ENCODE assay signal across 1 cellular context in the genomic region with DNA sequence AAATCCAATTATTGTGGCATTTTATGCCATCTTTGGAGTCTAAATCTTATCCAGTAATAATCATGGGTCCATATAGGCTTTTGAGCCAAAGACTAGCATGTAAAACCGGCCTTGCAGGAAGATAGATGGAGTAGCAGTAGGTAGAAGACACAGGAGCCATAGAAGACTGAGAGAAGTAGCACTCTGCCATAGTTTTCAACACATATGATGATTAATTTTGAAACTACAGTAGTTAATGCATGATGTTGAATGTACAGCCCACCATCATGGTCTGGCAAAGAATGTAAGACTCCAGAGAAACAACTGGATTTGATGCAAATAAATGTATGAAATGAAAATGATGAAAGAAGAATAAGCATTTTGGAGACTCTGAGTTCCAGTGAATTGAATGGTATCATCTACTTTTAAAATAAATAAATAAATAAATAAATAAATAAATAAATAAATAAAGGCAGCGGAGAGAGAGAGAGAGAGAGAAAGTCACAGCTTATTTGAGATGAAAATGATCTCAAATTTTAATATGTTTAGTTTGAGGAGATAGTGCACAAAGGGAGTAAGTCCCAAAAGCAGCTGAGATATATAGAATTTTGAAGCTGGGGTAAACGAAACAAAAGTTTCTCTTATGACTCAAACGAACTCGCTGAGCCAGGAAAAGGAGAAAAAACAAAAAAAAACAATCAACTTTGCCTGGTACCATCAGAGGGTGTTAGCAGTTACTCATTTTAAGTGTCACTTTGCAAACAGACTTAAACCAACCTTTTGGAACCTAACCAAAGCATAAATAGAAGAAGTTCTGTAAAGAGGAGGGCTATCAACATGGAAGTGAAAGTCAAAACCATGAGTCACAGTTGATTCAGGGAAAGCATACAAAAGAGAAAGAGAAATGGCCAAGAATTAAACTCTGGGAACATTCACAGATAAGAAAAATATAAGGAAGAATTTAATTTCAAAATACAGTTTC.
TF ChIP-seq lines count a peak whose summit lies in the region.

No MANE protein-coding gene starts in this region.

TF ChIP-seq in HEK293, 187 proteins besides CTCF, POLR2A, EP300 and RAD21 (continued from another document and continues in another):
- TF ChIP-seq, protein P1, sequence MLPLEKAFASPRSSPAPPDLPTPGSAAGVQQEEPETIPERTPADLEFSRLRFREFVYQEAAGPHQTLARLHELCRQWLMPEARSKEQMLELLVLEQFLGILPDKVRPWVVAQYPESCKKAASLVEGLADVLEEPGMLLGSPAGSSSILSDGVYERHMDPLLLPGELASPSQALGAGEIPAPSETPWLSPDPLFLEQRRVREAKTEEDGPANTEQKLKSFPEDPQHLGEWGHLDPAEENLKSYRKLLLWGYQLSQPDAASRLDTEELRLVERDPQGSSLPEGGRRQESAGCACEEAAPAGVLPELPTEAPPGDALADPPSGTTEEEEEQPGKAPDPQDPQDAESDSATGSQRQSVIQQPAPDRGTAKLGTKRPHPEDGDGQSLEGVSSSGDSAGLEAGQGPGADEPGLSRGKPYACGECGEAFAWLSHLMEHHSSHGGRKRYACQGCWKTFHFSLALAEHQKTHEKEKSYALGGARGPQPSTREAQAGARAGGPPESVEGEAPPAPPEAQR (tag by site-specific recombination; IDR thresholded peaks at IDR 0.05): no peak
- TF ChIP-seq ZNF37A (tag by site-specific recombination; IDR thresholded peaks at IDR 0.05) (no peak), TCF7L2 (IDR thresholded peaks at IDR 0.05; ENCODE audit: borderline replicate concordance, low read depth, low read length) (no peak), ZNF350 (tag by site-specific recombination; IDR thresholded peaks at IDR 0.05) (no peak), ZNF830 (tag by site-specific recombination; IDR thresholded peaks at IDR 0.05; ENCODE audit: low read depth) (no peak), ZXDB (tag by site-specific recombination; IDR thresholded peaks at IDR 0.05) (peak; percentile 44; the same call in 1 of the 2 replicates), GLI4 (tag by site-specific recombination; IDR thresholded peaks at IDR 0.05) (no peak), ZNF600 (tag by site-specific recombination; IDR thresholded peaks at IDR 0.05) (no peak), ZBTB7A (tag by site-specific recombination; IDR thresholded peaks at IDR 0.05; ENCODE audit: low read depth) (no peak), ZFP41 (tag by site-specific recombination; IDR thresholded peaks at IDR 0.05; ENCODE audit: borderline replicate concordance) (no peak), ZNF24 (tag by site-specific recombination; IDR thresholded peaks at IDR 0.05) (no peak), PRDM1 (tag by site-specific recombination; IDR thresholded peaks at IDR 0.05) (no peak), ZNF501 (tag by site-specific recombination; IDR thresholded peaks at IDR 0.05) (0 out of 2 replicates have a peak, but pooled peaks have one; percentile 41), ZNF792 (tag by site-specific recombination; IDR thresholded peaks at IDR 0.05) (no peak), ZNF791 (tag by site-specific recombination; IDR thresholded peaks at IDR 0.05) (peak; percentile 80), ZNF292 (tag by site-specific recombination; IDR thresholded peaks at IDR 0.05; ENCODE audit: borderline replicate concordance, low read depth) (peak; percentile 60; the same call in 1 of the 2 replicates), ZNF664 (tag by site-specific recombination; IDR thresholded peaks at IDR 0.05) (0 out of 2 replicates have a peak, but pooled peaks have one; percentile 20), HOXA7 (CRISPR knock-in tag; IDR thresholded peaks at IDR 0.05; ENCODE audit: borderline replicate concordance) (no peak)
- TF ChIP-seq, protein P2, sequence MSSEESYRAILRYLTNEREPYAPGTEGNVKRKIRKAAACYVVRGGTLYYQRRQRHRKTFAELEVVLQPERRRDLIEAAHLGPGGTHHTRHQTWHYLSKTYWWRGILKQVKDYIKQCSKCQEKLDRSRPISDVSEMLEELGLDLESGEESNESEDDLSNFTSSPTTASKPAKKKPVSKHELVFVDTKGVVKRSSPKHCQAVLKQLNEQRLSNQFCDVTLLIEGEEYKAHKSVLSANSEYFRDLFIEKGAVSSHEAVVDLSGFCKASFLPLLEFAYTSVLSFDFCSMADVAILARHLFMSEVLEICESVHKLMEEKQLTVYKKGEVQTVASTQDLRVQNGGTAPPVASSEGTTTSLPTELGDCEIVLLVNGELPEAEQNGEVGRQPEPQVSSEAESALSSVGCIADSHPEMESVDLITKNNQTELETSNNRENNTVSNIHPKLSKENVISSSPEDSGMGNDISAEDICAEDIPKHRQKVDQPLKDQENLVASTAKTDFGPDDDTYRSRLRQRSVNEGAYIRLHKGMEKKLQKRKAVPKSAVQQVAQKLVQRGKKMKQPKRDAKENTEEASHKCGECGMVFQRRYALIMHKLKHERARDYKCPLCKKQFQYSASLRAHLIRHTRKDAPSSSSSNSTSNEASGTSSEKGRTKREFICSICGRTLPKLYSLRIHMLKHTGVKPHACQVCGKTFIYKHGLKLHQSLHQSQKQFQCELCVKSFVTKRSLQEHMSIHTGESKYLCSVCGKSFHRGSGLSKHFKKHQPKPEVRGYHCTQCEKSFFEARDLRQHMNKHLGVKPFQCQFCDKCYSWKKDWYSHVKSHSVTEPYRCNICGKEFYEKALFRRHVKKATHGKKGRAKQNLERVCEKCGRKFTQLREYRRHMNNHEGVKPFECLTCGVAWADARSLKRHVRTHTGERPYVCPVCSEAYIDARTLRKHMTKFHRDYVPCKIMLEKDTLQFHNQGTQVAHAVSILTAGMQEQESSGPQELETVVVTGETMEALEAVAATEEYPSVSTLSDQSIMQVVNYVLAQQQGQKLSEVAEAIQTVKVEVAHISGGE (tag by site-specific recombination; conservative IDR thresholded peaks at IDR 0.05; ENCODE audit: low read depth): peak; percentile 83
- TF ChIP-seq, protein P3, sequence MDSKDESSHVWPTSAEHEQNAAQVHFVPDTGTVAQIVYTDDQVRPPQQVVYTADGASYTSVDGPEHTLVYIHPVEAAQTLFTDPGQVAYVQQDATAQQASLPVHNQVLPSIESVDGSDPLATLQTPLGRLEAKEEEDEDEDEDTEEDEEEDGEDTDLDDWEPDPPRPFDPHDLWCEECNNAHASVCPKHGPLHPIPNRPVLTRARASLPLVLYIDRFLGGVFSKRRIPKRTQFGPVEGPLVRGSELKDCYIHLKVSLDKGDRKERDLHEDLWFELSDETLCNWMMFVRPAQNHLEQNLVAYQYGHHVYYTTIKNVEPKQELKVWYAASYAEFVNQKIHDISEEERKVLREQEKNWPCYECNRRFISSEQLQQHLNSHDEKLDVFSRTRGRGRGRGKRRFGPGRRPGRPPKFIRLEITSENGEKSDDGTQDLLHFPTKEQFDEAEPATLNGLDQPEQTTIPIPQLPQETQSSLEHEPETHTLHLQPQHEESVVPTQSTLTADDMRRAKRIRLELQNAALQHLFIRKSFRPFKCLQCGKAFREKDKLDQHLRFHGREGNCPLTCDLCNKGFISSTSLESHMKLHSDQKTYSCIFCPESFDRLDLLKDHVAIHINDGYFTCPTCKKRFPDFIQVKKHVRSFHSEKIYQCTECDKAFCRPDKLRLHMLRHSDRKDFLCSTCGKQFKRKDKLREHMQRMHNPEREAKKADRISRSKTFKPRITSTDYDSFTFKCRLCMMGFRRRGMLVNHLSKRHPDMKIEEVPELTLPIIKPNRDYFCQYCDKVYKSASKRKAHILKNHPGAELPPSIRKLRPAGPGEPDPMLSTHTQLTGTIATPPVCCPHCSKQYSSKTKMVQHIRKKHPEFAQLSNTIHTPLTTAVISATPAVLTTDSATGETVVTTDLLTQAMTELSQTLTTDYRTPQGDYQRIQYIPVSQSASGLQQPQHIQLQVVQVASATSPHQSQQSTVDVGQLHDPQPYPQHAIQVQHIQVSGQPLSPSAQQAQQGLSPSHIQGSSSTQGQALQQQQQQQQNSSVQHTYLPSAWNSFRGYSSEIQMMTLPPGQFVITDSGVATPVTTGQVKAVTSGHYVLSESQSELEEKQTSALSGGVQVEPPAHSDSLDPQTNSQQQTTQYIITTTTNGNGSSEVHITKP (tag by site-specific recombination; IDR thresholded peaks at IDR 0.05): no peak
- TF ChIP-seq, protein P4, sequence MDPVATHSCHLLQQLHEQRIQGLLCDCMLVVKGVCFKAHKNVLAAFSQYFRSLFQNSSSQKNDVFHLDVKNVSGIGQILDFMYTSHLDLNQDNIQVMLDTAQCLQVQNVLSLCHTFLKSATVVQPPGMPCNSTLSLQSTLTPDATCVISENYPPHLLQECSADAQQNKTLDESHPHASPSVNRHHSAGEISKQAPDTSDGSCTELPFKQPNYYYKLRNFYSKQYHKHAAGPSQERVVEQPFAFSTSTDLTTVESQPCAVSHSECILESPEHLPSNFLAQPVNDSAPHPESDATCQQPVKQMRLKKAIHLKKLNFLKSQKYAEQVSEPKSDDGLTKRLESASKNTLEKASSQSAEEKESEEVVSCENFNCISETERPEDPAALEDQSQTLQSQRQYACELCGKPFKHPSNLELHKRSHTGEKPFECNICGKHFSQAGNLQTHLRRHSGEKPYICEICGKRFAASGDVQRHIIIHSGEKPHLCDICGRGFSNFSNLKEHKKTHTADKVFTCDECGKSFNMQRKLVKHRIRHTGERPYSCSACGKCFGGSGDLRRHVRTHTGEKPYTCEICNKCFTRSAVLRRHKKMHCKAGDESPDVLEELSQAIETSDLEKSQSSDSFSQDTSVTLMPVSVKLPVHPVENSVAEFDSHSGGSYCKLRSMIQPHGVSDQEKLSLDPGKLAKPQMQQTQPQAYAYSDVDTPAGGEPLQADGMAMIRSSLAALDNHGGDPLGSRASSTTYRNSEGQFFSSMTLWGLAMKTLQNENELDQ (tag by site-specific recombination; IDR thresholded peaks at IDR 0.05; ENCODE audit: low read depth): no peak
- TF ChIP-seq, protein P5, sequence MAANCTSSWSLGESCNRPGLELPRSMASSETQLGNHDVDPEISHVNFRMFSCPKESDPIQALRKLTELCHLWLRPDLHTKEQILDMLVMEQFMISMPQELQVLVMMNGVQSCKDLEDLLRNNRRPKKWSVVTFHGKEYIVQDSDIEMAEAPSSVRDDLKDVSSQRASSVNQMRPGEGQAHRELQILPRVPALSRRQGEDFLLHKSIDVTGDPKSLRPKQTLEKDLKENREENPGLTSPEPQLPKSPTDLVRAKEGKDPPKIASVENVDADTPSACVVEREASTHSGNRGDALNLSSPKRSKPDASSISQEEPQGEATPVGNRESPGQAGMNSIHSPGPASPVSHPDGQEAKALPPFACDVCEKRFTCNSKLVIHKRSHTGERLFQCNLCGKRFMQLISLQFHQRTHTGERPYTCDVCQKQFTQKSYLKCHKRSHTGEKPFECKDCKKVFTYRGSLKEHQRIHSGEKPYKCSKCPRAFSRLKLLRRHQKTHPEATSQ (tag by site-specific recombination; IDR thresholded peaks at IDR 0.05): no peak
- TF ChIP-seq, protein P6, sequence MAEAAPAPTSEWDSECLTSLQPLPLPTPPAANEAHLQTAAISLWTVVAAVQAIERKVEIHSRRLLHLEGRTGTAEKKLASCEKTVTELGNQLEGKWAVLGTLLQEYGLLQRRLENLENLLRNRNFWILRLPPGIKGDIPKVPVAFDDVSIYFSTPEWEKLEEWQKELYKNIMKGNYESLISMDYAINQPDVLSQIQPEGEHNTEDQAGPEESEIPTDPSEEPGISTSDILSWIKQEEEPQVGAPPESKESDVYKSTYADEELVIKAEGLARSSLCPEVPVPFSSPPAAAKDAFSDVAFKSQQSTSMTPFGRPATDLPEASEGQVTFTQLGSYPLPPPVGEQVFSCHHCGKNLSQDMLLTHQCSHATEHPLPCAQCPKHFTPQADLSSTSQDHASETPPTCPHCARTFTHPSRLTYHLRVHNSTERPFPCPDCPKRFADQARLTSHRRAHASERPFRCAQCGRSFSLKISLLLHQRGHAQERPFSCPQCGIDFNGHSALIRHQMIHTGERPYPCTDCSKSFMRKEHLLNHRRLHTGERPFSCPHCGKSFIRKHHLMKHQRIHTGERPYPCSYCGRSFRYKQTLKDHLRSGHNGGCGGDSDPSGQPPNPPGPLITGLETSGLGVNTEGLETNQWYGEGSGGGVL (tag by site-specific recombination; IDR thresholded peaks at IDR 0.05): no peak
- TF ChIP-seq, protein P7, sequence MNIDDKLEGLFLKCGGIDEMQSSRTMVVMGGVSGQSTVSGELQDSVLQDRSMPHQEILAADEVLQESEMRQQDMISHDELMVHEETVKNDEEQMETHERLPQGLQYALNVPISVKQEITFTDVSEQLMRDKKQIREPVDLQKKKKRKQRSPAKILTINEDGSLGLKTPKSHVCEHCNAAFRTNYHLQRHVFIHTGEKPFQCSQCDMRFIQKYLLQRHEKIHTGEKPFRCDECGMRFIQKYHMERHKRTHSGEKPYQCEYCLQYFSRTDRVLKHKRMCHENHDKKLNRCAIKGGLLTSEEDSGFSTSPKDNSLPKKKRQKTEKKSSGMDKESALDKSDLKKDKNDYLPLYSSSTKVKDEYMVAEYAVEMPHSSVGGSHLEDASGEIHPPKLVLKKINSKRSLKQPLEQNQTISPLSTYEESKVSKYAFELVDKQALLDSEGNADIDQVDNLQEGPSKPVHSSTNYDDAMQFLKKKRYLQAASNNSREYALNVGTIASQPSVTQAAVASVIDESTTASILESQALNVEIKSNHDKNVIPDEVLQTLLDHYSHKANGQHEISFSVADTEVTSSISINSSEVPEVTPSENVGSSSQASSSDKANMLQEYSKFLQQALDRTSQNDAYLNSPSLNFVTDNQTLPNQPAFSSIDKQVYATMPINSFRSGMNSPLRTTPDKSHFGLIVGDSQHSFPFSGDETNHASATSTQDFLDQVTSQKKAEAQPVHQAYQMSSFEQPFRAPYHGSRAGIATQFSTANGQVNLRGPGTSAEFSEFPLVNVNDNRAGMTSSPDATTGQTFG (tag by site-specific recombination; IDR thresholded peaks at IDR 0.05; ENCODE audit: borderline replicate concordance): no peak
- TF ChIP-seq, protein P8, sequence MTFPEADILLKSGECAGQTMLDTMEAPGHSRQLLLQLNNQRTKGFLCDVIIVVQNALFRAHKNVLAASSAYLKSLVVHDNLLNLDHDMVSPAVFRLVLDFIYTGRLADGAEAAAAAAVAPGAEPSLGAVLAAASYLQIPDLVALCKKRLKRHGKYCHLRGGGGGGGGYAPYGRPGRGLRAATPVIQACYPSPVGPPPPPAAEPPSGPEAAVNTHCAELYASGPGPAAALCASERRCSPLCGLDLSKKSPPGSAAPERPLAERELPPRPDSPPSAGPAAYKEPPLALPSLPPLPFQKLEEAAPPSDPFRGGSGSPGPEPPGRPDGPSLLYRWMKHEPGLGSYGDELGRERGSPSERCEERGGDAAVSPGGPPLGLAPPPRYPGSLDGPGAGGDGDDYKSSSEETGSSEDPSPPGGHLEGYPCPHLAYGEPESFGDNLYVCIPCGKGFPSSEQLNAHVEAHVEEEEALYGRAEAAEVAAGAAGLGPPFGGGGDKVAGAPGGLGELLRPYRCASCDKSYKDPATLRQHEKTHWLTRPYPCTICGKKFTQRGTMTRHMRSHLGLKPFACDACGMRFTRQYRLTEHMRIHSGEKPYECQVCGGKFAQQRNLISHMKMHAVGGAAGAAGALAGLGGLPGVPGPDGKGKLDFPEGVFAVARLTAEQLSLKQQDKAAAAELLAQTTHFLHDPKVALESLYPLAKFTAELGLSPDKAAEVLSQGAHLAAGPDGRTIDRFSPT (tag by site-specific recombination; IDR thresholded peaks at IDR 0.05): no peak
- TF ChIP-seq, protein P9, sequence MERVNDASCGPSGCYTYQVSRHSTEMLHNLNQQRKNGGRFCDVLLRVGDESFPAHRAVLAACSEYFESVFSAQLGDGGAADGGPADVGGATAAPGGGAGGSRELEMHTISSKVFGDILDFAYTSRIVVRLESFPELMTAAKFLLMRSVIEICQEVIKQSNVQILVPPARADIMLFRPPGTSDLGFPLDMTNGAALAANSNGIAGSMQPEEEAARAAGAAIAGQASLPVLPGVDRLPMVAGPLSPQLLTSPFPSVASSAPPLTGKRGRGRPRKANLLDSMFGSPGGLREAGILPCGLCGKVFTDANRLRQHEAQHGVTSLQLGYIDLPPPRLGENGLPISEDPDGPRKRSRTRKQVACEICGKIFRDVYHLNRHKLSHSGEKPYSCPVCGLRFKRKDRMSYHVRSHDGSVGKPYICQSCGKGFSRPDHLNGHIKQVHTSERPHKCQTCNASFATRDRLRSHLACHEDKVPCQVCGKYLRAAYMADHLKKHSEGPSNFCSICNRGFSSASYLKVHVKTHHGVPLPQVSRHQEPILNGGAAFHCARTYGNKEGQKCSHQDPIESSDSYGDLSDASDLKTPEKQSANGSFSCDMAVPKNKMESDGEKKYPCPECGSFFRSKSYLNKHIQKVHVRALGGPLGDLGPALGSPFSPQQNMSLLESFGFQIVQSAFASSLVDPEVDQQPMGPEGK (tag by site-specific recombination; IDR thresholded peaks at IDR 0.05): no peak
